In genomic region chr2:107062599-107063196, GRCh38 we compare ENCODE assay signal across 27 cellular contexts.
A peak's percentile ranks its signal among the peaks of the same experiment; 100 is the strongest.
DNase-seq lines count a peak whose midpoint lies in the region; ATAC-seq and TF ChIP-seq lines count a peak whose summit lies in the region.
"Had no signal": no experiment of that assay in that cellular context is flagged by ENCODE, and none has a peak within 500 bp of the region (broad histone marks: within the 10 kb centered on the region; RNA-seq: fewer than 3 reads in every experiment).

No MANE protein-coding gene starts in this region.

- H3K36me3 Mint-ChIP-seq in WTC11 (no peaks in the 10 kb centered on the region), progenitor cell of endocrine pancreas (ENCODE audit: insufficient read depth) (no peaks in the 10 kb centered on the region)
- H3K36me3 Mint-ChIP-seq: activated naive CD4-positive, alpha-beta T cell treated with anti-CD3 and anti-CD28 coated beads, Interleukin-2, amount 10 ng/mL, durations not matched to agents 7 days and 5 days; IgD-negative memory B cell; naive thymus-derived CD8-positive, alpha-beta T cell; type B pancreatic cell had no signal

- no peaks in the 10 kb centered on the region for H3K4me1 ChIP-seq in colonic mucosa
- H3K4me1 ChIP-seq: HAP-1, SJSA1 had no signal

- H3K9ac ChIP-seq in colonic mucosa (ENCODE audit: low read depth in 2 of 2, low read length in 2 of 2), result no peak overlapping the region

- intact Hi-C loops in colonic mucosa (cut with DNase I), result no loop called here

- no peak overlapping the region for H3K4me3 Mint-ChIP-seq in WTC11
- H3K4me3 Mint-ChIP-seq in progenitor cell of endocrine pancreas (ENCODE audit: low read depth), result no peak overlapping the region
- H3K4me3 Mint-ChIP-seq: activated CD4-positive, alpha-beta memory T cell treated with anti-CD3 and anti-CD28 coated beads, Interleukin-2, amount 10 ng/mL, durations not matched to agents 7 days and 5 days; activated naive CD4-positive, alpha-beta T cell treated with anti-CD3 and anti-CD28 coated beads, Interleukin-2, amount 10 ng/mL, durations not matched to agents 7 days and 5 days; IgD-negative memory B cell; naive thymus-derived CD8-positive, alpha-beta T cell; type B pancreatic cell had no signal

- DNase-seq in DMS79 treated with DMSO at 0.1 percent for 48 hours (lab: John Stamatoyannopoulos, UW) (peak; percentile 80), NCI-H345 treated with DMSO at 0.1 percent for 48 hours (lab: John Stamatoyannopoulos, UW; ENCODE audit: unreplicated experiment) (peak; percentile 45), WTC11 (ENCODE audit: low spot score) (no peak), progenitor cell of endocrine pancreas (ENCODE audit: low spot score, unreplicated experiment) (no peak), T-helper 9 cell (no peak), colonic mucosa (no peak)
- no peak for DNase-seq in stimulated activated CD4-positive, alpha-beta T cell treated with anti-CD3 and anti-CD28 coated beads, Interleukin-12 subunit alpha, Interleukin-12 subunit beta, amount 100 ng/mL, for 4 hours
- DNase-seq: activated CD4-positive, alpha-beta memory T cell treated with anti-CD3 and anti-CD28 coated beads, Interleukin-2, amount 10 ng/mL, durations not matched to agents 7 days and 5 days; activated CD4-positive, CD25-positive, alpha-beta regulatory T cell treated with anti-CD3 and anti-CD28 coated beads, Interleukin-2, amount 50 U/mL, for 72 hours; activated CD8-positive, alpha-beta memory T cell treated with anti-CD3 and anti-CD28 coated beads, Interleukin-2, amount 50 U/mL, for 48 hours; activated naive CD4-positive, alpha-beta T cell treated with anti-CD3 and anti-CD28 coated beads, Interleukin-2, amount 10 ng/mL, durations not matched to agents 7 days and 5 days; amniotic stem cell; brain microvascular endothelial cell; effector CD8-positive, alpha-beta T cell; erythroblast; midbrain; naive thymus-derived CD8-positive, alpha-beta T cell; NCI-H1092; NCI-H2029 treated with DMSO at 0.1 percent for 48 hours; NCI-H524 treated with DMSO at 0.1 percent for 48 hours; small intestine; stimulated activated CD4-positive, alpha-beta T cell treated with anti-CD3 and anti-CD28 coated beads, Interleukin-2, amount 100 ng/mL, for 24 hours had no signal

- H3K9me3 ChIP-seq in colonic mucosa, result no peaks in the 10 kb centered on the region
- H3K9me3 ChIP-seq: HAP-1, SJSA1 had no signal

- peak overlapping the region; percentile 1; the same call in 1 of the 2 replicates for H3K27ac Mint-ChIP-seq in WTC11
- peak overlapping the region; percentile 25 for H3K27ac Mint-ChIP-seq in progenitor cell of endocrine pancreas
- H3K27ac Mint-ChIP-seq: activated CD4-positive, alpha-beta memory T cell treated with anti-CD3 and anti-CD28 coated beads, Interleukin-2, amount 10 ng/mL, durations not matched to agents 7 days and 5 days; activated naive CD4-positive, alpha-beta T cell treated with anti-CD3 and anti-CD28 coated beads, Interleukin-2, amount 10 ng/mL, durations not matched to agents 7 days and 5 days; IgD-negative memory B cell; naive thymus-derived CD8-positive, alpha-beta T cell; type B pancreatic cell had no signal

- no peak overlapping the region for H3K4me3 ChIP-seq in colonic mucosa
- H3K4me3 ChIP-seq: HAP-1, SJSA1 had no signal

- POLR2A ChIA-PET in WTC11 (lab: Charles Lee), result no interaction called here

- no peaks in the 10 kb centered on the region; the same call in 1 of the 2 replicates for H3K27me3 Mint-ChIP-seq in WTC11 (ENCODE audit: low read depth)
- H3K27me3 Mint-ChIP-seq in progenitor cell of endocrine pancreas, result peaks cover 2% of the 10 kb centered on the region
- H3K27me3 Mint-ChIP-seq: activated CD4-positive, alpha-beta memory T cell treated with anti-CD3 and anti-CD28 coated beads, Interleukin-2, amount 10 ng/mL, durations not matched to agents 7 days and 5 days; activated naive CD4-positive, alpha-beta T cell treated with anti-CD3 and anti-CD28 coated beads, Interleukin-2, amount 10 ng/mL, durations not matched to agents 7 days and 5 days; IgD-negative memory B cell; type B pancreatic cell had no signal

- H3K4me1 Mint-ChIP-seq in WTC11, result peaks cover 46% of the 10 kb centered on the region
- peaks cover 2% of the 10 kb centered on the region for H3K4me1 Mint-ChIP-seq in progenitor cell of endocrine pancreas (ENCODE audit: low read depth)
- H3K4me1 Mint-ChIP-seq: activated CD4-positive, alpha-beta memory T cell treated with anti-CD3 and anti-CD28 coated beads, Interleukin-2, amount 10 ng/mL, durations not matched to agents 7 days and 5 days; activated naive CD4-positive, alpha-beta T cell treated with anti-CD3 and anti-CD28 coated beads, Interleukin-2, amount 10 ng/mL, durations not matched to agents 7 days and 5 days; IgD-negative memory B cell; naive thymus-derived CD8-positive, alpha-beta T cell had no signal

- no peak overlapping the region for H3K27ac ChIP-seq in colonic mucosa
- H3K27ac ChIP-seq: brain microvascular endothelial cell, C4-2B, SJSA1 had no signal

- CTCF ChIA-PET in WTC11 (lab: Charles Lee), result no interaction called here

- no peak for TF ChIP-seq CTCF in WTC11 (IDR thresholded peaks at IDR 0.05)
- no peak for TF ChIP-seq CTCF in progenitor cell of endocrine pancreas (IDR thresholded peaks at IDR 0.05; ENCODE audit: unreplicated experiment)
- TF ChIP-seq CTCF in colonic mucosa (IDR thresholded peaks at IDR 0.05), result no peak

- H3K36me3 ChIP-seq in colonic mucosa, result no peaks in the 10 kb centered on the region
- H3K36me3 ChIP-seq: brain microvascular endothelial cell, HAP-1, SJSA1 had no signal

- no peaks in the 10 kb centered on the region for H3K9me3 Mint-ChIP-seq in WTC11
- no peaks in the 10 kb centered on the region for H3K9me3 Mint-ChIP-seq in progenitor cell of endocrine pancreas (ENCODE audit: low read depth)
- H3K9me3 Mint-ChIP-seq: activated naive CD4-positive, alpha-beta T cell treated with anti-CD3 and anti-CD28 coated beads, Interleukin-2, amount 10 ng/mL, durations not matched to agents 7 days and 5 days; type B pancreatic cell had no signal

- H3K27me3 ChIP-seq in colonic mucosa, result no peaks in the 10 kb centered on the region
- H3K27me3 ChIP-seq: brain microvascular endothelial cell had no signal

- ATAC-seq in WTC11, result peak; percentile 55
- ATAC-seq: naive thymus-derived CD8-positive, alpha-beta T cell had no signal

TF ChIP-seq in WTC11, 78 proteins besides CTCF, POLR2A, EP300 and RAD21 (continues in another document):
- no peak for TF ChIP-seq ATF2 (CRISPR knock-in tag; IDR thresholded peaks at IDR 0.05; ENCODE audit: borderline replicate concordance, low read depth)
- TF ChIP-seq ZNF281 (CRISPR knock-in tag; IDR thresholded peaks at IDR 0.05), result no peak
- no peak for TF ChIP-seq PRDM15 (CRISPR knock-in tag; IDR thresholded peaks at IDR 0.05)

Comparison
In these comparisons a context has a peak if more than half of its experiments do, and no peak if none do; other contexts are left out.
1. DNase-seq: peak in DMS79 treated with DMSO at 0.1 percent for 48 hours (single experiment) and NCI-H345 treated with DMSO at 0.1 percent for 48 hours (single experiment); none in WTC11 (single experiment), progenitor cell of endocrine pancreas (single experiment), T-helper 9 cell (single experiment), colonic mucosa (single experiment) and stimulated activated CD4-positive, alpha-beta T cell treated with anti-CD3 and anti-CD28 coated beads, Interleukin-12 subunit alpha, Interleukin-12 subunit beta, amount 100 ng/mL, for 4 hours (single experiment).